8 cellular contexts compared by ENCODE assay signal in genomic region chr17:82419471-82419995, GRCh38. TPM values are rescaled to one million over a fixed set of nuclear protein-coding genes. Genes with fewer than 3 reads are reported as not detected.
A peak's percentile ranks its signal among the peaks of the same experiment; 100 is the strongest.
DNase-seq lines count a peak whose midpoint lies in the region; ATAC-seq and TF ChIP-seq lines count a peak whose summit lies in the region.
"Had no signal": no experiment of that assay in that cellular context is flagged by ENCODE, and none has a peak within 500 bp of the region (broad histone marks: within the 10 kb centered on the region; RNA-seq: fewer than 3 reads in every experiment).

No MANE protein-coding gene starts in this region.

- TF ChIP-seq POLR2A in sigmoid colon (IDR thresholded peaks at IDR 0.05), result no peak

- H3K4me2 ChIP-seq in GM23338 (peak overlapping the region; percentile 89), smooth muscle cell (peak overlapping the region; percentile 96)

- ATAC-seq in GM23338 (no peak), GM21515 (IDR thresholded peaks at IDR 0.05; ENCODE audit: unreplicated experiment) (no peak)

- intact Hi-C loops in sigmoid colon (cut with DNase I), result loop anchor here (2.0 to 10.0 kb wide), 2 partner anchors 31 to 215 kb away; partner anchors contain the start of gene CYBC1

- H3F3A ChIP-seq in GM23338 (replicated peaks; ENCODE audit: low read depth) (no peaks in the 10 kb centered on the region; the same call in none of the 2 replicates), smooth muscle cell (ENCODE audit: low read depth) (no peaks in the 10 kb centered on the region)

- H3K4me1 ChIP-seq in GM23338 (ENCODE audit: insufficient read depth) (peaks cover 19% of the 10 kb centered on the region), SJSA1 (replicated peaks) (peaks cover 17% of the 10 kb centered on the region), smooth muscle cell (ENCODE audit: low read depth) (peaks cover 3% of the 10 kb centered on the region), sigmoid colon (peaks cover 0 to 23% (median 11%) of the 10 kb centered on the region in 4 donors)

- DNase-seq in GM23338 (ENCODE audit: low spot score), result no peak
- DNase-seq in SJSA1 (ENCODE audit: low read depth in 1 of 2, low spot score in 2 of 2), result no peak
- DNase-seq in fibroblast of peridontal ligament (ENCODE audit: extremely low read depth), result peak; percentile 41
- DNase-seq in smooth muscle cell (lab: John Stamatoyannopoulos, UW; ENCODE audit: unreplicated experiment), result no peak
- DNase-seq in central memory CD4-positive, alpha-beta T cell, result no peak
- no peak for DNase-seq in sigmoid colon

- no peak overlapping the region for H3K9ac ChIP-seq in smooth muscle cell (ENCODE audit: low read depth)

- H3K36me3 ChIP-seq in GM23338 (ENCODE audit: insufficient read depth) (no peaks in the 10 kb centered on the region), SJSA1 (peaks cover 48% of the 10 kb centered on the region), smooth muscle cell (ENCODE audit: low read depth) (no peaks in the 10 kb centered on the region), sigmoid colon (peaks cover 0 to 9% (median 3%) of the 10 kb centered on the region in 4 donors)

- no peaks in the 10 kb centered on the region for H3K9me2 ChIP-seq in GM23338 (ENCODE audit: insufficient read depth)

- peaks cover 4% of the 10 kb centered on the region; the same call in 1 of the 2 replicates for H4K20me1 ChIP-seq in GM23338 (replicated peaks; ENCODE audit: insufficient read depth)
- peaks cover 35% of the 10 kb centered on the region for H4K20me1 ChIP-seq in smooth muscle cell (ENCODE audit: low read depth)

- 96% methylated on average over 3 of the region's 3 CpGs for WGBS in smooth muscle cell (ENCODE audit: low lambda C conversion rate)
- WGBS in sigmoid colon, 2 donors, result 56 to 62% methylated on average over 3 of the region's 3 CpGs

- H3K27me3 Mint-ChIP-seq in GM23338 (ENCODE audit: insufficient read depth, low read depth, poor library complexity), result peaks cover 13% of the 10 kb centered on the region

- H2AFZ ChIP-seq in GM23338, result no peak overlapping the region
- H2AFZ ChIP-seq in smooth muscle cell (ENCODE audit: low read depth), result no peak overlapping the region

- peaks cover 25% of the 10 kb centered on the region for H3K9me3 Mint-ChIP-seq in GM23338

- H3K9me3 ChIP-seq in SJSA1 (replicated peaks) (peaks cover 9% of the 10 kb centered on the region; the same call in 1 of the 2 replicates), smooth muscle cell (replicated peaks; ENCODE audit: low read depth) (no peaks in the 10 kb centered on the region), sigmoid colon (peaks cover 0 to 2% (median 0%) of the 10 kb centered on the region in 4 donors)

- TF ChIP-seq CTCF in GM23338 (conservative IDR thresholded peaks at IDR 0.05; ENCODE audit: low read depth in 2 of 2) (no peak), smooth muscle cell (IDR thresholded peaks at IDR 0.05; ENCODE audit: borderline replicate concordance, insufficient read depth, poor library complexity, severe bottlenecking) (no peak), sigmoid colon (IDR thresholded peaks at IDR 0.05) (no peak)

- no peak overlapping the region for H3K27ac ChIP-seq in GM23338 (ENCODE audit: low read depth)
- no peak overlapping the region for H3K27ac ChIP-seq in SJSA1
- no peak overlapping the region for H3K27ac ChIP-seq in smooth muscle cell (ENCODE audit: low read depth)
- no peak overlapping the region for H3K27ac ChIP-seq in sigmoid colon

- H3K36me3 Mint-ChIP-seq in GM23338 (ENCODE audit: low read depth), result peaks cover 44% of the 10 kb centered on the region

- H3K79me2 ChIP-seq in GM23338 (replicated peaks; ENCODE audit: insufficient read depth) (no peaks in the 10 kb centered on the region), smooth muscle cell (ENCODE audit: low read depth) (no peaks in the 10 kb centered on the region)

- peak overlapping the region; percentile 78 for H3K4me3 Mint-ChIP-seq in GM23338

- no peak overlapping the region for H3K27ac Mint-ChIP-seq in GM23338

- no peaks in the 10 kb centered on the region for H3K27me3 ChIP-seq in GM23338 (ENCODE audit: insufficient read depth)
- H3K27me3 ChIP-seq in SJSA1 (replicated peaks), result no peaks in the 10 kb centered on the region
- H3K27me3 ChIP-seq in smooth muscle cell (ENCODE audit: low read depth), result no peaks in the 10 kb centered on the region
- H3K27me3 ChIP-seq in sigmoid colon, result no peaks in the 10 kb centered on the region

- peaks cover 11% of the 10 kb centered on the region for H3K4me1 Mint-ChIP-seq in GM23338

- TF ChIP-seq EP300 in sigmoid colon (IDR thresholded peaks at IDR 0.05), result no peak

- peak overlapping the region; percentile 86; the same call in 1 of the 2 replicates for H3K4me3 ChIP-seq in GM23338
- peak overlapping the region; percentile 100; the same call in 1 of the 2 replicates for H3K4me3 ChIP-seq in SJSA1
- peak overlapping the region; percentile 99 for H3K4me3 ChIP-seq in smooth muscle cell
- H3K4me3 ChIP-seq in sigmoid colon, result peak overlapping the region in 1 of 4 donors; percentile 74

TF ChIP-seq in GM23338, 12 proteins besides CTCF, POLR2A, EP300 and RAD21 (continues in another document):
- TF ChIP-seq REST (IDR thresholded peaks at IDR 0.05; ENCODE audit: unreplicated experiment), result no peak
- TF ChIP-seq EZH2 (IDR thresholded peaks at IDR 0.05; ENCODE audit: low read depth, unreplicated experiment), result no peak

RNA-seq across cellular contexts. Expression of gene OGFOD3, which starts 1.1 kb away (rescaled TPM):
- total RNA-seq in GM23338 (2014; rRNA removed; shearing (Covaris generic)), result 24.6 and 30.8 TPM in 2 replicates
- polyA plus RNA-seq in GM23338 (2016; fragmentation: Nextera tagmentation; extraction: Ambion mirVana) (9.6 and 10.6 TPM in 2 replicates), smooth muscle cell (21.0 and 30.4 TPM in 2 replicates), sigmoid colon (10 to 100 TPM in 1 of 3 donors, 1 to 10 TPM in 2; 6.0 to 23.4 (median 6.9) TPM)
- 87.6 and 105 TPM in 2 replicates for total RNA-seq in SJSA1 (2014; rRNA removed; shearing (Covaris generic))
- total RNA-seq in smooth muscle cell (10.5 and 18.4 TPM in 2 replicates), sigmoid colon (10 to 100 TPM; 14.1 to 28.2 (median 22.1) TPM)

RNA-seq across cellular contexts. Expression of gene HEXD, which starts 1.4 kb away (rescaled TPM):
- 23.1 and 31.1 TPM in 2 replicates for total RNA-seq in GM23338 (2014; rRNA removed; shearing (Covaris generic))
- polyA plus RNA-seq in GM23338 (2016; fragmentation: Nextera tagmentation; extraction: Ambion mirVana) (11.0 and 11.9 TPM in 2 replicates), smooth muscle cell (9.2 and 13.8 TPM in 2 replicates), sigmoid colon (10 to 100 TPM in 2 of 3 donors, 1 to 10 TPM in 1; 9.5 to 46.2 (median 16.2) TPM)
- 16.3 and 21.7 TPM in 2 replicates for total RNA-seq in SJSA1 (2014; rRNA removed; shearing (Covaris generic))
- total RNA-seq in smooth muscle cell (1.5 and 9.2 TPM in 2 replicates), sigmoid colon (10 to 100 TPM; 15.8 to 42.9 (median 24.0) TPM)

RNA-seq across cellular contexts. Expression of gene CYBC1, which starts 31.0 kb away (rescaled TPM):
- total RNA-seq in GM23338 (2014; rRNA removed; shearing (Covaris generic)), result 61.2 and 72.4 TPM in 2 replicates
- polyA plus RNA-seq in GM23338 (2016; fragmentation: Nextera tagmentation; extraction: Ambion mirVana) (22.5 and 24.7 TPM in 2 replicates), smooth muscle cell (65.8 and 66.0 TPM in 2 replicates), sigmoid colon (100 to 1,000 TPM in 1 of 3 donors, 10 to 100 TPM in 2; 25.8 to 116 (median 32.1) TPM)
- 71.4 and 106 TPM in 2 replicates for total RNA-seq in SJSA1 (2014; rRNA removed; shearing (Covaris generic))
- total RNA-seq in smooth muscle cell (23.3 and 26.1 TPM in 2 replicates), sigmoid colon (10 to 100 TPM; 22.8 to 76.6 (median 46.7) TPM)

RNA-seq across cellular contexts. Expression of gene NARF, which starts 39.0 kb away (rescaled TPM):
- 66.1 and 83.8 TPM in 2 replicates for total RNA-seq in GM23338 (2014; rRNA removed; shearing (Covaris generic))
- polyA plus RNA-seq in GM23338 (2016; fragmentation: Nextera tagmentation; extraction: Ambion mirVana), result 67.1 and 69.5 TPM in 2 replicates
- 41.6 and 58.5 TPM in 2 replicates for total RNA-seq in SJSA1 (2014; rRNA removed; shearing (Covaris generic))
- total RNA-seq in smooth muscle cell, result 52.0 and 121 TPM in 2 replicates
- 163 and 178 TPM in 2 replicates for polyA plus RNA-seq in smooth muscle cell
- total RNA-seq in sigmoid colon, result 10 to 100 TPM; 34.6 to 50.4 (median 43.8) TPM
- polyA plus RNA-seq in sigmoid colon, result 10 to 100 TPM; 29.4 to 65.8 (median 38.6) TPM

RNA-seq across cellular contexts. Expression of gene UTS2R, which starts 48.0 kb away (rescaled TPM):
- 0.49 and 0.82 TPM in 2 replicates for total RNA-seq in GM23338 (2014; rRNA removed; shearing (Covaris generic))
- polyA plus RNA-seq in GM23338 (2016; fragmentation: Nextera tagmentation; extraction: Ambion mirVana), result not detected in 2 replicates
- total RNA-seq in SJSA1 (2014; rRNA removed; shearing (Covaris generic)), result 0.18 TPM in 1 of 2 replicates, not detected in the other
- not detected in 2 replicates for total RNA-seq in smooth muscle cell
- 0.30 TPM in 1 of 2 replicates, not detected in the other for polyA plus RNA-seq in smooth muscle cell
- total RNA-seq in sigmoid colon, result not detected
- not detected for polyA plus RNA-seq in sigmoid colon
- total RNA-seq: left lobe of liver had no signal
